In genomic region chr10:43395571-43396060, GRCh38 we compare ENCODE assay signal across 8 cellular contexts. TPM values are rescaled to one million over a fixed set of nuclear protein-coding genes. Genes with fewer than 3 reads are reported as not detected.
DNase-seq lines count a peak whose midpoint lies in the region; ATAC-seq, FAIRE-seq and TF ChIP-seq lines count a peak whose summit lies in the region.

No MANE protein-coding gene starts in this region.

- peaks cover 60 to 84% (median 77%) of the 10 kb centered on the region in 10 experiments for H3K4me1 ChIP-seq in BLaER1 treated with 17β-estradiol and CSF1 and Interleukin-3, amounts not matched to agents 10 nM and 100 nM
- peaks cover 34% of the 10 kb centered on the region for H3K4me1 ChIP-seq in keratinocyte (ENCODE audit: control insufficient read depth, extremely low read depth, insufficient read depth, low read length)

- H3K27me3 Mint-ChIP-seq in activated naive CD8-positive, alpha-beta T cell treated with anti-CD3 and anti-CD28 coated beads, Interleukin-2, amount 10 ng/mL, durations not matched to agents 7 days and 5 days = no peaks in the 10 kb centered on the region
- no peaks in the 10 kb centered on the region for H3K27me3 Mint-ChIP-seq in stimulated activated naive B cell treated with anti-CD40 and anti-IgM and Interleukin-4, amounts not matched to agents 10 μg/mL and 1 μg/mL and 100 μg/mL, for 72 hours

- H3K9ac ChIP-seq in BLaER1 treated with 17β-estradiol and CSF1 and Interleukin-3, amounts not matched to agents 10 nM and 100 nM = peak overlapping the region; percentile 89 to 98 (median 95)
- peak overlapping the region; percentile 84 for H3K9ac ChIP-seq in keratinocyte (ENCODE audit: control insufficient read depth, extremely low read depth, insufficient read depth, low read length)

- H3K4me1 Mint-ChIP-seq in activated naive CD8-positive, alpha-beta T cell treated with anti-CD3 and anti-CD28 coated beads, Interleukin-2, amount 10 ng/mL, durations not matched to agents 7 days and 5 days = peaks cover 66% of the 10 kb centered on the region
- peaks cover 47 to 84% of the 10 kb centered on the region in 2 donors for H3K4me1 Mint-ChIP-seq in stimulated activated naive B cell treated with anti-CD40 and anti-IgM and Interleukin-4, amounts not matched to agents 10 μg/mL and 1 μg/mL and 100 μg/mL, for 72 hours

- dilution Hi-C loops in keratinocyte (cut with MboI; ENCODE audit: extremely low pct_ligation_motif_present, low sequenced_read_pairs) = no loop called here

- FAIRE-seq in keratinocyte (lab: Jason Lieb, UNC) = no peak

- H3K27me3 ChIP-seq in BLaER1 treated with 17β-estradiol and CSF1 and Interleukin-3, amounts not matched to agents 10 nM and 100 nM = no peaks in the 10 kb centered on the region
- H3K27me3 ChIP-seq in keratinocyte (ENCODE audit: control insufficient read depth, extremely low read depth, insufficient read depth, low read length) = no peaks in the 10 kb centered on the region

- H3K4me2 ChIP-seq in BLaER1 treated with 17β-estradiol and CSF1 and Interleukin-3, amounts not matched to agents 10 nM and 100 nM = peak overlapping the region; percentile 85 to 99 (median 95)
- peak overlapping the region; percentile 91 for H3K4me2 ChIP-seq in keratinocyte (ENCODE audit: control insufficient read depth, extremely low read depth, insufficient read depth, low read depth, low read length)

- H4K20me1 ChIP-seq in BLaER1 treated with 17β-estradiol and CSF1 and Interleukin-3, amounts not matched to agents 10 nM and 100 nM = peaks cover 88 to 98% (median 96%) of the 10 kb centered on the region in 11 experiments
- H4K20me1 ChIP-seq in keratinocyte (ENCODE audit: control insufficient read depth, extremely low read depth, insufficient read depth, low read length) = peaks cover 34% of the 10 kb centered on the region

- no peaks in the 10 kb centered on the region for H3K9me3 ChIP-seq in BLaER1 treated with 17β-estradiol and CSF1 and Interleukin-3, amounts not matched to agents 10 nM and 100 nM (replicated peaks in 1 of 11)
- H3K9me3 ChIP-seq in keratinocyte (ENCODE audit: control insufficient read depth, low read depth, low read length) = no peaks in the 10 kb centered on the region

- CTCF ChIA-PET in GM10248 (lab: Yijun Ruan, JAX) = interaction anchor here (1.0 to 1.7 kb wide), 5 partner anchors 10 to 25 kb away, joined by 3 to 4 read pairs (median 3); partner anchors contain the start of gene FXYD4

- no peak for TF ChIP-seq CTCF in keratinocyte (optimal IDR thresholded peaks at IDR 0.05 in 1 of 3, IDR thresholded peaks at IDR 0.05 in 1 of 3, conservative IDR thresholded peaks at IDR 0.05 in 1 of 3; ENCODE audit: extremely low read depth in 1 of 3, insufficient read depth in 2 of 3, low read length in 3 of 3)
- no peak for TF ChIP-seq CTCF in GM10248 (IDR thresholded peaks at IDR 0.05; ENCODE audit: control extremely low read depth, extremely low read depth, low read depth, missing control alignments)

- peak overlapping the region; percentile 91 for H3K4me3 Mint-ChIP-seq in activated naive CD8-positive, alpha-beta T cell treated with anti-CD3 and anti-CD28 coated beads, Interleukin-2, amount 10 ng/mL, durations not matched to agents 7 days and 5 days
- peak overlapping the region; percentile 89 to 91 for H3K4me3 Mint-ChIP-seq in stimulated activated naive B cell treated with anti-CD40 and anti-IgM and Interleukin-4, amounts not matched to agents 10 μg/mL and 1 μg/mL and 100 μg/mL, for 72 hours

- H3K79me2 ChIP-seq in keratinocyte (ENCODE audit: control insufficient read depth, insufficient read depth, low read length) = peaks cover 94% of the 10 kb centered on the region

- ATAC-seq in activated naive CD8-positive, alpha-beta T cell treated with anti-CD3 and anti-CD28 coated beads, Interleukin-2, amount 10 ng/mL, durations not matched to agents 7 days and 5 days (ENCODE audit: low read depth) = no peak
- ATAC-seq in stimulated activated naive B cell treated with anti-CD40 and anti-IgM and Interleukin-4, amounts not matched to agents 10 μg/mL and 1 μg/mL and 100 μg/mL, for 72 hours (replicated peaks) = no peak

- H3K9me3 Mint-ChIP-seq in activated naive CD8-positive, alpha-beta T cell treated with anti-CD3 and anti-CD28 coated beads, Interleukin-2, amount 10 ng/mL, durations not matched to agents 7 days and 5 days = no peaks in the 10 kb centered on the region
- no peaks in the 10 kb centered on the region for H3K9me3 Mint-ChIP-seq in stimulated activated naive B cell treated with anti-CD40 and anti-IgM and Interleukin-4, amounts not matched to agents 10 μg/mL and 1 μg/mL and 100 μg/mL, for 72 hours

- H3K27ac Mint-ChIP-seq in activated naive CD8-positive, alpha-beta T cell treated with anti-CD3 and anti-CD28 coated beads, Interleukin-2, amount 10 ng/mL, durations not matched to agents 7 days and 5 days = peak overlapping the region; percentile 91
- H3K27ac Mint-ChIP-seq in stimulated activated naive B cell treated with anti-CD40 and anti-IgM and Interleukin-4, amounts not matched to agents 10 μg/mL and 1 μg/mL and 100 μg/mL, for 72 hours = peak overlapping the region; percentile 98

- H3K36me3 ChIP-seq in BLaER1 treated with 17β-estradiol and CSF1 and Interleukin-3, amounts not matched to agents 10 nM and 100 nM = peaks cover 56 to 88% (median 81%) of the 10 kb centered on the region in 11 experiments
- peaks cover 16 to 34% of the 10 kb centered on the region in 2 experiments for H3K36me3 ChIP-seq in keratinocyte (ENCODE audit: control insufficient read depth in 2 of 2, extremely low read depth in 1 of 2, insufficient read depth in 2 of 2, low read length in 2 of 2)

- POLR2A ChIA-PET in activated naive CD8-positive, alpha-beta T cell treated with anti-CD3 and anti-CD28 coated beads, Interleukin-2, amount 10 ng/mL, durations not matched to agents 7 days and 5 days (lab: Charles Lee) = interaction anchor here (1.0 to 7.1 kb wide), 6 partner anchors 10 to 41 kb away, joined by 4 to 108 read pairs (median 8); partner anchors contain the start of genes HNRNPF and ZNF487
- POLR2A ChIA-PET in GM10248 (lab: Yijun Ruan, JAX) = interaction anchor here (1.1 kb wide), 1 partner anchor 12 kb away, joined by 8 read pairs; no protein-coding TSS in a partner anchor

- peak; percentile 17 for DNase-seq in LHCN-M2 (ENCODE audit: low read depth)
- no peak for DNase-seq in activated naive CD8-positive, alpha-beta T cell treated with anti-CD3 and anti-CD28 coated beads, Interleukin-2, amount 10 ng/mL, durations not matched to agents 7 days and 5 days
- DNase-seq in keratinocyte (ENCODE audit: low read depth, low spot score) = no peak
- no peak for DNase-seq in stimulated activated naive B cell treated with anti-CD40 and anti-IgM and Interleukin-4, amounts not matched to agents 10 μg/mL and 1 μg/mL and 100 μg/mL, for 72 hours
- no peak for DNase-seq in NCI-H128 (lab: John Stamatoyannopoulos, UW; ENCODE audit: unreplicated experiment)
- no peak for DNase-seq in GM19238 (ENCODE audit: insufficient read length, low spot score)
- DNase-seq in GM10248 (ENCODE audit: extremely low spot score) = no peak

- no peaks in the 10 kb centered on the region for H3K9me1 ChIP-seq in keratinocyte (ENCODE audit: control insufficient read depth, extremely low read depth, insufficient read depth, low read length)

- no peak overlapping the region for H2AFZ ChIP-seq in keratinocyte (ENCODE audit: control insufficient read depth, low read length)

- H3K4me3 ChIP-seq in BLaER1 treated with 17β-estradiol and CSF1 and Interleukin-3, amounts not matched to agents 10 nM and 100 nM = peak overlapping the region; percentile 66 to 88 (median 76)
- peak overlapping the region; percentile 44 to 79 (median 66) for H3K4me3 ChIP-seq in keratinocyte (ENCODE audit: control insufficient read depth in 2 of 3, extremely low read depth in 1 of 3, insufficient read depth in 2 of 3, low read depth in 1 of 3, low read length in 3 of 3)

- H3K27ac ChIP-seq in BLaER1 treated with 17β-estradiol and CSF1 and Interleukin-3, amounts not matched to agents 10 nM and 100 nM = peak overlapping the region; percentile 89 to 98 (median 96)
- H3K27ac ChIP-seq in keratinocyte (ENCODE audit: control insufficient read depth, insufficient read depth, low read length) = peak overlapping the region; percentile 78

- peaks cover 57% of the 10 kb centered on the region for H3K36me3 Mint-ChIP-seq in activated naive CD8-positive, alpha-beta T cell treated with anti-CD3 and anti-CD28 coated beads, Interleukin-2, amount 10 ng/mL, durations not matched to agents 7 days and 5 days
- peaks cover 51 to 68% of the 10 kb centered on the region in 2 donors for H3K36me3 Mint-ChIP-seq in stimulated activated naive B cell treated with anti-CD40 and anti-IgM and Interleukin-4, amounts not matched to agents 10 μg/mL and 1 μg/mL and 100 μg/mL, for 72 hours

RNA-seq across cellular contexts. Expression of gene HNRNPF, which starts 13.4 kb away (rescaled TPM):
- 237 and 256 TPM in 2 replicates for total RNA-seq in LHCN-M2 (2014; rRNA removed)
- polyA plus RNA-seq in LHCN-M2 (2012) = 116 TPM
- 100 to 1,000 TPM; 347 to 351 TPM for total RNA-seq in activated naive CD8-positive, alpha-beta T cell treated with anti-CD3 and anti-CD28 coated beads, Interleukin-2, amount 10 ng/mL, durations not matched to agents 7 days and 5 days
- 164 to 238 TPM (median 230 TPM) in 3 replicates for polyA plus RNA-seq in keratinocyte
- polyA plus RNA-seq in keratinocyte (2011; ENCODE audit: low read depth) = 149 TPM
- 154 and 156 TPM in 2 replicates for polyA plus RNA-seq in keratinocyte (2011; cell fraction: cytosol; rRNA removed)
- 171 and 186 TPM in 2 replicates for polyA plus RNA-seq in keratinocyte (2011; cell fraction: nucleus; rRNA removed)
- 128 and 184 TPM in 2 replicates for polyA plus RNA-seq in keratinocyte (2012; ENCODE audit: low replicate concordance)
- 160 to 224 TPM (median 169 TPM) in 3 replicates for polyA minus RNA-seq in keratinocyte
- 138 TPM for polyA minus RNA-seq in keratinocyte (2011; cell fraction: cytosol; rRNA and poly(A)+ RNA removed)
- polyA minus RNA-seq in keratinocyte (2011; cell fraction: nucleus; rRNA and poly(A)+ RNA removed) = 79.5 and 115 TPM in 2 replicates

RNA-seq across cellular contexts. Expression of gene FXYD4, which starts 24.2 kb away (rescaled TPM):
- not detected in 2 replicates for total RNA-seq in LHCN-M2 (2014; rRNA removed)
- not detected for polyA plus RNA-seq in LHCN-M2 (2012)
- not detected for total RNA-seq in activated naive CD8-positive, alpha-beta T cell treated with anti-CD3 and anti-CD28 coated beads, Interleukin-2, amount 10 ng/mL, durations not matched to agents 7 days and 5 days
- polyA plus RNA-seq in keratinocyte = not detected in 3 replicates
- polyA plus RNA-seq in keratinocyte (2011; ENCODE audit: low read depth) = not detected
- not detected in 2 replicates for polyA plus RNA-seq in keratinocyte (2011; cell fraction: cytosol; rRNA removed)
- not detected in 2 replicates for polyA plus RNA-seq in keratinocyte (2011; cell fraction: nucleus; rRNA removed)
- not detected in 2 replicates for polyA plus RNA-seq in keratinocyte (2012; ENCODE audit: low replicate concordance)
- polyA minus RNA-seq in keratinocyte = not detected in 3 replicates
- polyA minus RNA-seq in keratinocyte (2011; cell fraction: cytosol; rRNA and poly(A)+ RNA removed) = not detected
- polyA minus RNA-seq in keratinocyte (2011; cell fraction: nucleus; rRNA and poly(A)+ RNA removed) = not detected in 2 replicates

RNA-seq across cellular contexts. Expression of gene ZNF487, which starts 41.3 kb away (rescaled TPM):
- 6.0 and 6.7 TPM in 2 replicates for total RNA-seq in LHCN-M2 (2014; rRNA removed)
- 1.7 TPM for polyA plus RNA-seq in LHCN-M2 (2012)
- 1 to 10 TPM; 3.3 to 3.4 TPM for total RNA-seq in activated naive CD8-positive, alpha-beta T cell treated with anti-CD3 and anti-CD28 coated beads, Interleukin-2, amount 10 ng/mL, durations not matched to agents 7 days and 5 days
- 3.6 to 5.1 TPM (median 4.1 TPM) in 3 replicates for polyA plus RNA-seq in keratinocyte
- 1.0 TPM for polyA plus RNA-seq in keratinocyte (2011; ENCODE audit: low read depth)
- polyA plus RNA-seq in keratinocyte (2011; cell fraction: cytosol; rRNA removed) = 4.0 and 4.6 TPM in 2 replicates
- polyA plus RNA-seq in keratinocyte (2011; cell fraction: nucleus; rRNA removed) = 4.2 and 6.3 TPM in 2 replicates
- polyA plus RNA-seq in keratinocyte (2012; ENCODE audit: low replicate concordance) = 1.7 and 2.3 TPM in 2 replicates
- 1.6 to 24.1 TPM (median 1.6 TPM) in 3 replicates for polyA minus RNA-seq in keratinocyte
- 5.6 TPM for polyA minus RNA-seq in keratinocyte (2011; cell fraction: cytosol; rRNA and poly(A)+ RNA removed)
- 6.1 and 6.3 TPM in 2 replicates for polyA minus RNA-seq in keratinocyte (2011; cell fraction: nucleus; rRNA and poly(A)+ RNA removed)
